Comparison of ENCODE assay signal across 13 cellular contexts in genomic region chr1:235246022-235246948, GRCh38.
DNase-seq lines count a peak whose midpoint lies in the region; ATAC-seq, FAIRE-seq and TF ChIP-seq lines count a peak whose summit lies in the region.
"Had no signal": no experiment of that assay in that cellular context is flagged by ENCODE, and none has a peak within 500 bp of the region (broad histone marks: within the 10 kb centered on the region; RNA-seq: fewer than 3 reads in every experiment).

No MANE protein-coding gene starts in this region.

- H4K20me1 ChIP-seq in K562 (replicated peaks; ENCODE audit: control insufficient read depth, insufficient read depth, low read length): no peaks in the 10 kb centered on the region

- TF ChIP-seq POLR2A in K562 (conservative IDR thresholded peaks at IDR 0.05): no peak

- H2AFZ ChIP-seq in K562 (ENCODE audit: low read depth, low read length): no peak overlapping the region
- H2AFZ ChIP-seq: GM23338, parathyroid adenoma had no signal

- WGBS in K562 (ENCODE audit: insufficient coverage, low coverage, missing lambda C conversion rate): 66% methylated on average over 2 of the region's 2 CpGs
- 88 to 100% methylated on average over 1 to 2 of the region's 2 CpGs for WGBS in endodermal cell (ENCODE audit: insufficient coverage in 1 of 2, insufficient read length in 1 of 2), 2 experiments

- no peak overlapping the region for H3K4me3 Mint-ChIP-seq in endodermal cell
- H3K4me3 Mint-ChIP-seq: GM23338 had no signal

- FAIRE-seq in K562 (lab: Jason Lieb, UNC): peak; percentile 29

- TF ChIP-seq EP300 in K562 (IDR thresholded peaks at IDR 0.05; ENCODE audit: low read length): no peak

- H3K9me1 ChIP-seq in K562 (ENCODE audit: control insufficient read depth, insufficient read depth, low read length): no peaks in the 10 kb centered on the region

- POLR2A ChIA-PET in K562 (lab: Yijun Ruan, JAX): interaction anchor here (0.6 to 1.6 kb wide), 4 partner anchors 12 to 35 kb away, joined by 3 to 6 read pairs (median 4); no protein-coding TSS in a partner anchor

- no peak; the same call in 2 of the 3 replicates for ATAC-seq in K562
- no peak for ATAC-seq in GM18520 (IDR thresholded peaks at IDR 0.05; ENCODE audit: unreplicated experiment)
- no peak for ATAC-seq in HG03045 (IDR thresholded peaks at IDR 0.05; ENCODE audit: unreplicated experiment)
- ATAC-seq: esophagus mucosa, GM23338 had no signal

- intact Hi-C loops in left ventricle myocardium inferior (cut with micrococcal nuclease) (no loop called here), cardiac septum (cut with DNase I) (no loop called here), K562 (cut with micrococcal nuclease) (no loop called here)

- H3K9me3 ChIP-seq in left ventricle myocardium inferior (replicated peaks): no peaks in the 10 kb centered on the region
- no peaks in the 10 kb centered on the region for H3K9me3 ChIP-seq in KOPT-K1 (ENCODE audit: insufficient read depth, low read length, poor library complexity, severe bottlenecking)
- H3K9me3 ChIP-seq in K562 (replicated peaks; ENCODE audit: control insufficient read depth, insufficient read depth, low read depth, low read length): no peaks in the 10 kb centered on the region
- no peaks in the 10 kb centered on the region for H3K9me3 ChIP-seq in endodermal cell (ENCODE audit: control insufficient read depth, low read length)
- H3K9me3 ChIP-seq: thoracic aorta had no signal

- no peak overlapping the region for H3K27ac Mint-ChIP-seq in endodermal cell
- H3K27ac Mint-ChIP-seq: GM23338 had no signal

- H3K4me2 ChIP-seq in K562 (ENCODE audit: insufficient read depth, low read length): no peak overlapping the region
- H3K4me2 ChIP-seq: GM23338 had no signal

- in situ Hi-C loops in K562 (cut with MboI): no loop called here

- H3K36me3 Mint-ChIP-seq in endodermal cell (ENCODE audit: low read depth): peaks cover 41% of the 10 kb centered on the region

- H3K9ac ChIP-seq in K562 (ENCODE audit: insufficient read depth in 1 of 2, low read depth in 2 of 2, low read length in 2 of 2) (no peak overlapping the region), endodermal cell (ENCODE audit: extremely low read depth, low read length, poor library complexity, severe bottlenecking) (no peak overlapping the region)
- H3K9ac ChIP-seq: parathyroid adenoma had no signal

- no peak for DNase-seq in left ventricle myocardium inferior
- no peak for DNase-seq in cardiac septum (ENCODE audit: low spot score)
- no peak for DNase-seq in K562 (ENCODE audit: extremely low read depth in 1 of 4, low spot score in 3 of 4)
- DNase-seq in endodermal cell: no peak
- DNase-seq in activated CD4-positive, alpha-beta T cell treated with anti-CD3 and anti-CD28 coated beads for 1 hour: no peak
- DNase-seq: amniotic stem cell had no signal

- H3K9me3 Mint-ChIP-seq in endodermal cell: no peaks in the 10 kb centered on the region
- H3K9me3 Mint-ChIP-seq: GM23338 had no signal

- no peak for TF ChIP-seq RAD21 in K562 (CRISPR knock-in tag; conservative IDR thresholded peaks at IDR 0.05 in 1 of 2, IDR thresholded peaks at IDR 0.05 in 1 of 2)

- TF ChIP-seq CTCF in left ventricle myocardium inferior (IDR thresholded peaks at IDR 0.05; ENCODE audit: borderline replicate concordance): no peak
- no peak for TF ChIP-seq CTCF in K562 (IDR thresholded peaks at IDR 0.05 in 2 of 3, conservative IDR thresholded peaks at IDR 0.05 in 1 of 3; ENCODE audit: insufficient read depth in 2 of 3, low read depth in 1 of 3, low read length in 3 of 3)
- no peak for TF ChIP-seq CTCF in endodermal cell (conservative IDR thresholded peaks at IDR 0.05)

- H3K4me1 ChIP-seq in left ventricle myocardium inferior: peaks cover 14% of the 10 kb centered on the region
- H3K4me1 ChIP-seq in K562 (replicated peaks in 1 of 2; ENCODE audit: control insufficient read depth in 2 of 2, insufficient read depth in 2 of 2, low read length in 2 of 2): no peaks in the 10 kb centered on the region; a peak in 2 of 5 replicates
- no peaks in the 10 kb centered on the region for H3K4me1 ChIP-seq in endodermal cell (ENCODE audit: control insufficient read depth, insufficient read depth, low read length)

- H3K4me3 ChIP-seq in left ventricle myocardium inferior (no peak overlapping the region), K562 (no peak overlapping the region), endodermal cell (ENCODE audit: low read length) (no peak overlapping the region)
- H3K4me3 ChIP-seq: GM23338, thoracic aorta had no signal

- H3K36me3 ChIP-seq in left ventricle myocardium inferior (peaks cover 13% of the 10 kb centered on the region), KOPT-K1 (ENCODE audit: insufficient read depth, low read length) (peaks cover 16% of the 10 kb centered on the region), K562 (ENCODE audit: control insufficient read depth, insufficient read depth, low read length) (peaks cover 50% of the 10 kb centered on the region), endodermal cell (ENCODE audit: control insufficient read depth, insufficient read depth, low read length) (peaks cover 65% of the 10 kb centered on the region)

- H3K27ac ChIP-seq in left ventricle myocardium inferior (replicated peaks): peak overlapping the region; percentile 11
- peak overlapping the region; percentile 87 for H3K27ac ChIP-seq in KOPT-K1 (ENCODE audit: low read depth, low read length, poor library complexity, severe bottlenecking)
- H3K27ac ChIP-seq in K562 (ENCODE audit: extremely low read depth, low read depth, low read length): no peak overlapping the region
- H3K27ac ChIP-seq in endodermal cell (ENCODE audit: low read depth, low read length): no peak overlapping the region
- H3K27ac ChIP-seq: parathyroid adenoma, thoracic aorta had no signal

- BruUV-seq in K562 (replicated peaks; lab: Mats Ljungman, UMichigan): no TSS peak

- H3K79me2 ChIP-seq in K562 (ENCODE audit: control insufficient read depth, insufficient read depth, low read length): no peaks in the 10 kb centered on the region
- H3K79me2 ChIP-seq: parathyroid adenoma had no signal

- no peaks in the 10 kb centered on the region for H3K27me3 Mint-ChIP-seq in endodermal cell (ENCODE audit: insufficient read depth)

- H3K4me1 Mint-ChIP-seq in endodermal cell: peaks cover 2% of the 10 kb centered on the region
- H3K4me1 Mint-ChIP-seq: GM23338 had no signal

- H3K27me3 ChIP-seq in left ventricle myocardium inferior (ENCODE audit: low read depth) (no peaks in the 10 kb centered on the region), K562 (ENCODE audit: control insufficient read depth in 2 of 2, insufficient read depth in 2 of 2, low read length in 2 of 2) (no peaks in the 10 kb centered on the region), endodermal cell (ENCODE audit: control insufficient read depth, insufficient read depth, low read length, poor library complexity, severe bottlenecking) (no peaks in the 10 kb centered on the region)

- CTCF ChIA-PET in K562 (lab: Yijun Ruan, JAX; ENCODE audit: low intra/inter-chr PET ratio): no interaction called here

TF ChIP-seq in K562, 482 proteins besides CTCF, POLR2A, EP300 and RAD21 (continues in another document):
- TF ChIP-seq NFE2 (IDR thresholded peaks at IDR 0.05; ENCODE audit: low read depth) (no peak), ETV5 (CRISPR knock-in tag; IDR thresholded peaks at IDR 0.05; ENCODE audit: low read depth) (no peak), CREBBP (IDR thresholded peaks at IDR 0.05; ENCODE audit: low read depth, low read length) (no peak), CREM (IDR thresholded peaks at IDR 0.05; ENCODE audit: low read depth) (no peak), MEIS2 (IDR thresholded peaks at IDR 0.05; ENCODE audit: partially characterized antibody) (peak; percentile 73), PKNOX1 (IDR thresholded peaks at IDR 0.05) (peak; percentile 36; the same call in 1 of the 2 replicates), TCFL5 (CRISPR knock-in tag; conservative IDR thresholded peaks at IDR 0.05) (no peak), MBD1 (CRISPR knock-in tag; IDR thresholded peaks at IDR 0.05) (0 out of 2 replicates have a peak, but pooled peaks have one; percentile 13), FOSL1 (tag; conservative IDR thresholded peaks at IDR 0.05) (peak; percentile 54), ZNF217 (CRISPR knock-in tag; IDR thresholded peaks at IDR 0.05) (no peak), ZNF589 (CRISPR knock-in tag; IDR thresholded peaks at IDR 0.05; ENCODE audit: low read depth) (no peak)

Comparison
In these comparisons a context has a peak if more than half of its experiments do, and no peak if none do; other contexts are left out.
1. H3K27ac ChIP-seq: peak in left ventricle myocardium inferior (single experiment) and KOPT-K1 (single experiment); none in K562 (single experiment) and endodermal cell (single experiment).